ENCODE assay signal across 12 cellular contexts in genomic region chr5:149466457-149466972, GRCh38.
DNase-seq lines count a peak whose midpoint lies in the region; ATAC-seq and TF ChIP-seq lines count a peak whose summit lies in the region.
"Had no signal": no experiment of that assay in that cellular context is flagged by ENCODE, and none has a peak within 500 bp of the region (broad histone marks: within the 10 kb centered on the region; RNA-seq: fewer than 3 reads in every experiment).

No MANE protein-coding gene starts in this region.

- peak overlapping the region in 2 of 4 donors; percentile 6 to 16 for H3K4me3 ChIP-seq in gastrocnemius medialis

- in situ Hi-C loops in gastrocnemius medialis (cut with MboI; ENCODE audit: low sequenced_read_pairs in 4 of 4) = no loop called here

- H3K27ac ChIP-seq in gastrocnemius medialis = peak overlapping the region; percentile 69 to 84 (median 80)

- peaks cover 24 to 31% of the 10 kb centered on the region in 2 donors for H3K4me1 ChIP-seq in gastrocnemius medialis

- no peaks in the 10 kb centered on the region for H3K9me3 ChIP-seq in gastrocnemius medialis

- peak; percentile 53 for ATAC-seq in esophagus mucosa
- ATAC-seq in gastrocnemius medialis = peak; percentile 48 to 64
- no peak for ATAC-seq in HG03135 (IDR thresholded peaks at IDR 0.05; ENCODE audit: unreplicated experiment)
- no peak for ATAC-seq in HG03520 (IDR thresholded peaks at IDR 0.05; ENCODE audit: unreplicated experiment)
- no peak for ATAC-seq in HG03025 (IDR thresholded peaks at IDR 0.05; ENCODE audit: low FRiP score, unreplicated experiment)
- ATAC-seq: naive thymus-derived CD4-positive, alpha-beta T cell had no signal

- peak; percentile 12 to 24 for TF ChIP-seq POLR2A in gastrocnemius medialis (IDR thresholded peaks at IDR 0.05)

- H3K27me3 ChIP-seq in gastrocnemius medialis = no peaks in the 10 kb centered on the region

- no peak for TF ChIP-seq CTCF in gastrocnemius medialis (IDR thresholded peaks at IDR 0.05 in 4 of 5, conservative IDR thresholded peaks at IDR 0.05 in 1 of 5)

- H3K36me3 ChIP-seq in gastrocnemius medialis = no peaks in the 10 kb centered on the region

- intact Hi-C loops in gastrocnemius medialis (cut with DNase I; ENCODE audit: low total_unique reads) = no loop called here

- DNase-seq in NCI-H2107 treated with DMSO at 0.1 percent for 48 hours (lab: John Stamatoyannopoulos, UW; ENCODE audit: unreplicated experiment) = peak; percentile 34
- DNase-seq in NCI-H2107 (lab: John Stamatoyannopoulos, UW) = no peak
- DNase-seq in NCI-H1436 treated with DMSO at 0.1 percent for 48 hours (lab: John Stamatoyannopoulos, UW) = peak; percentile 24
- DNase-seq in gastrocnemius medialis = peak in 1 of 2 donors; percentile 70
- DNase-seq: ACHN; endodermal cell; naive thymus-derived CD4-positive, alpha-beta T cell; NCI-H526 had no signal

Comparison
In these comparisons a context has a peak if more than half of its experiments do, and no peak if none do; other contexts are left out.
1. ATAC-seq: peak in esophagus mucosa (single experiment) and gastrocnemius medialis (2 of 2); none in HG03135 (single experiment), HG03520 (single experiment) and HG03025 (single experiment).